Comparison of ENCODE assay signal across 10 cellular contexts in genomic region chr10:1160561-1160961, GRCh38.
"Had no signal": no experiment of that assay in that cellular context is flagged by ENCODE, and none has a peak within 500 bp of the region (broad histone marks: within the 10 kb centered on the region; RNA-seq: fewer than 3 reads in every experiment).

No MANE protein-coding gene starts in this region.

- H3K36me3 ChIP-seq: colonic mucosa, heart right ventricle, neutrophil, prostate gland, thoracic aorta had no signal

- H3K9me3 ChIP-seq: colonic mucosa, heart right ventricle, neutrophil, prostate gland, thoracic aorta had no signal

- DNase-seq: activated CD4-positive, alpha-beta T cell treated with anti-CD3 and anti-CD28 coated beads, Interleukin-2, amount 50 U/mL, for 4 hours; activated naive CD4-positive, alpha-beta T cell treated with anti-CD3 and anti-CD28 coated beads for 36 hours; colonic mucosa; effector CD8-positive, alpha-beta T cell; heart right ventricle; naive B cell; stimulated activated CD4-positive, alpha-beta T cell treated with anti-CD3 and anti-CD28 coated beads, Interleukin-4, amount 100 ng/mL, for 1 hour had no signal

- H3K27ac ChIP-seq: colonic mucosa, heart right ventricle, neutrophil, prostate gland, thoracic aorta had no signal

- H3K27me3 ChIP-seq: colonic mucosa, neutrophil had no signal

- H3K4me1 ChIP-seq: colonic mucosa, heart right ventricle, prostate gland had no signal

- ATAC-seq: heart right ventricle had no signal

- H3K4me3 ChIP-seq: colonic mucosa, prostate gland, thoracic aorta had no signal
